8 cellular contexts compared by ENCODE assay signal in the genomic region with DNA sequence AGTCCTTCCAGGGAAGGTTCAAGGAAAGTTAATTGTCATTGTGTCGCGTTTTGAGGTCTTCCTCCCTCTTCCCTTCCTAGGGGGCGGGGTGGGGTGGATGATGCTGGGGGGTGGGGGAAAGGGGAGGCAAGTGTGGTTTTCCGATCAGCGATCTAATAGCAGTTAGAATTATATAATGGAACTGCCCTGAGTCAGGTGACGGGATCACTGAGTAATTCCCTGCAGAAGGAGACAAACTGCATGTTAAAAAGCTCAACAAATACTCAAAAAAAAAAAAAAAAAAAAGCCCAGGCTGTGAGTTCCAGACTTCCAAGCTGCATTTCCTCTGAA.
DNase-seq lines count a peak whose midpoint lies in the region; ATAC-seq and TF ChIP-seq lines count a peak whose summit lies in the region.

No MANE protein-coding gene starts in this region.

- H3K36me3 ChIP-seq in BLaER1 treated with 17β-estradiol and CSF1 and Interleukin-3, amounts not matched to agents 10 nM and 100 nM: no peaks in the 10 kb centered on the region
- H3K36me3 ChIP-seq in OCI-LY3 (replicated peaks; ENCODE audit: low read depth, low read length) (no peaks in the 10 kb centered on the region), osteoblast (ENCODE audit: insufficient read depth, low read length) (no peaks in the 10 kb centered on the region), Caco-2 (ENCODE audit: control insufficient read depth, insufficient read depth, low read length) (no peaks in the 10 kb centered on the region)

- peak overlapping the region in 5 of 11 experiments; percentile 26 to 55 (median 45); a peak in 6 of 22 replicates for H3K27ac ChIP-seq in BLaER1 treated with 17β-estradiol and CSF1 and Interleukin-3, amounts not matched to agents 10 nM and 100 nM
- H3K27ac ChIP-seq in OCI-LY3 (ENCODE audit: low read length): no peak overlapping the region
- no peak overlapping the region for H3K27ac ChIP-seq in osteoblast (ENCODE audit: low read depth, low read length)

- H3K36me3 Mint-ChIP-seq in effector memory CD8-positive, alpha-beta T cell (ENCODE audit: insufficient read depth): no peaks in the 10 kb centered on the region
- no peaks in the 10 kb centered on the region for H3K36me3 Mint-ChIP-seq in Caco-2 (ENCODE audit: insufficient read depth, unreplicated experiment)

- peaks cover 9 to 24% (median 21%) of the 10 kb centered on the region in 10 experiments for H3K4me1 ChIP-seq in BLaER1 treated with 17β-estradiol and CSF1 and Interleukin-3, amounts not matched to agents 10 nM and 100 nM
- peaks cover 5% of the 10 kb centered on the region for H3K4me1 ChIP-seq in OCI-LY3 (ENCODE audit: low read length)
- peaks cover 4% of the 10 kb centered on the region for H3K4me1 ChIP-seq in osteoblast (ENCODE audit: insufficient read depth, low read length)
- H3K4me1 ChIP-seq in Caco-2: no peaks in the 10 kb centered on the region

- peak overlapping the region; percentile 85 to 87 for H3K4me3 Mint-ChIP-seq in effector memory CD8-positive, alpha-beta T cell
- H3K4me3 Mint-ChIP-seq in Caco-2 (ENCODE audit: unreplicated experiment): no peak overlapping the region

- ATAC-seq in effector memory CD8-positive, alpha-beta T cell (replicated peaks): no peak
- ATAC-seq in HG02763 (IDR thresholded peaks at IDR 0.05; ENCODE audit: unreplicated experiment): no peak

- intact Hi-C loops in Caco-2 (cut with micrococcal nuclease; ENCODE audit: unreplicated experiment): no loop called here

- TF ChIP-seq CTCF in OCI-LY3 (IDR thresholded peaks at IDR 0.05; ENCODE audit: low read depth, low read length) (no peak), osteoblast (IDR thresholded peaks at IDR 0.05; ENCODE audit: extremely low read depth, low read depth, low read length) (no peak), Caco-2 (IDR thresholded peaks at IDR 0.05; ENCODE audit: insufficient read depth in 1 of 2, low read depth in 1 of 2, low read length in 1 of 2, severe bottlenecking in 1 of 2, unreplicated experiment in 1 of 2) (no peak)

- peak overlapping the region; percentile 72 to 98 (median 93) for H3K4me2 ChIP-seq in BLaER1 treated with 17β-estradiol and CSF1 and Interleukin-3, amounts not matched to agents 10 nM and 100 nM
- H3K4me2 ChIP-seq in OCI-LY3 (ENCODE audit: low read length): peak overlapping the region; percentile 72
- peak overlapping the region; percentile 67 for H3K4me2 ChIP-seq in osteoblast (ENCODE audit: insufficient read depth, low read length)

- POLR2A ChIA-PET in Caco-2 (lab: Charles Lee): no interaction called here

- no TSS peak for BruUV-seq in Caco-2 (replicated peaks; lab: Mats Ljungman, UMichigan)

- H3K4me3 ChIP-seq in BLaER1 treated with 17β-estradiol and CSF1 and Interleukin-3, amounts not matched to agents 10 nM and 100 nM: peak overlapping the region; percentile 51 to 73 (median 62)
- H3K4me3 ChIP-seq in OCI-LY3 (ENCODE audit: low read length): peak overlapping the region; percentile 81
- H3K4me3 ChIP-seq in osteoblast (ENCODE audit: insufficient read depth, low read length): peak overlapping the region; percentile 64
- H3K4me3 ChIP-seq in Caco-2 (ENCODE audit: low read depth, low read length): no peak overlapping the region

- H2AFZ ChIP-seq in OCI-LY3 (ENCODE audit: low read depth, low read length): peak overlapping the region; percentile 62; the same call in 1 of the 2 replicates
- peak overlapping the region; percentile 68 for H2AFZ ChIP-seq in osteoblast (ENCODE audit: low read length)

- peaks cover 20 to 24% of the 10 kb centered on the region in 2 donors for H3K4me1 Mint-ChIP-seq in effector memory CD8-positive, alpha-beta T cell (ENCODE audit: low read depth in 2 of 2)
- no peaks in the 10 kb centered on the region for H3K4me1 Mint-ChIP-seq in Caco-2 (ENCODE audit: low read depth, unreplicated experiment)

- no peak for DNase-seq in effector memory CD8-positive, alpha-beta T cell
- DNase-seq in osteoblast (ENCODE audit: insufficient read length, low spot score, missing footprints) (no peak), midbrain (lab: John Stamatoyannopoulos, UW) (no peak), Caco-2 (no peak), NCI-H1436 (lab: John Stamatoyannopoulos, UW) (no peak)

- peak overlapping the region; percentile 23 to 84 for H3K27ac Mint-ChIP-seq in effector memory CD8-positive, alpha-beta T cell
- H3K27ac Mint-ChIP-seq in Caco-2 (ENCODE audit: unreplicated experiment): no peak overlapping the region

- H3K9me3 Mint-ChIP-seq in effector memory CD8-positive, alpha-beta T cell: no peaks in the 10 kb centered on the region
- H3K9me3 Mint-ChIP-seq in Caco-2 (ENCODE audit: unreplicated experiment): no peaks in the 10 kb centered on the region

- CTCF ChIA-PET in Caco-2 (lab: Charles Lee): no interaction called here

- peaks cover 48 to 59% of the 10 kb centered on the region in 2 donors for H3K27me3 Mint-ChIP-seq in effector memory CD8-positive, alpha-beta T cell
- H3K27me3 Mint-ChIP-seq in Caco-2 (ENCODE audit: insufficient read depth, unreplicated experiment): peaks cover 45% of the 10 kb centered on the region

- no peaks in the 10 kb centered on the region for H3K9me3 ChIP-seq in BLaER1 treated with 17β-estradiol and CSF1 and Interleukin-3, amounts not matched to agents 10 nM and 100 nM (replicated peaks in 1 of 11)
- H3K9me3 ChIP-seq in OCI-LY3 (ENCODE audit: insufficient read depth, low read length): no peaks in the 10 kb centered on the region
- no peaks in the 10 kb centered on the region for H3K9me3 ChIP-seq in osteoblast (ENCODE audit: low read depth, low read length)
- H3K9me3 ChIP-seq in Caco-2: no peaks in the 10 kb centered on the region

- H3K9ac ChIP-seq in BLaER1 treated with 17β-estradiol and CSF1 and Interleukin-3, amounts not matched to agents 10 nM and 100 nM: peak overlapping the region; percentile 54 to 74 (median 70)
- H3K9ac ChIP-seq in OCI-LY3 (ENCODE audit: low read length): peak overlapping the region; percentile 53

- H3K79me2 ChIP-seq in OCI-LY3 (ENCODE audit: low read length) (no peaks in the 10 kb centered on the region), osteoblast (ENCODE audit: insufficient read depth, low read length) (no peaks in the 10 kb centered on the region)

- no peaks in the 10 kb centered on the region for H4K20me1 ChIP-seq in BLaER1 treated with 17β-estradiol and CSF1 and Interleukin-3, amounts not matched to agents 10 nM and 100 nM
- H4K20me1 ChIP-seq in OCI-LY3 (ENCODE audit: insufficient read depth, low read length) (no peaks in the 10 kb centered on the region), osteoblast (ENCODE audit: insufficient read depth, low read length) (no peaks in the 10 kb centered on the region)

- H3K27me3 ChIP-seq in BLaER1 treated with 17β-estradiol and CSF1 and Interleukin-3, amounts not matched to agents 10 nM and 100 nM: peaks cover 26 to 63% (median 32%) of the 10 kb centered on the region in 11 experiments
- H3K27me3 ChIP-seq in OCI-LY3 (ENCODE audit: low read depth, low read length) (peaks cover 14% of the 10 kb centered on the region), osteoblast (ENCODE audit: insufficient read depth, low read length) (no peaks in the 10 kb centered on the region), Caco-2 (replicated peaks; ENCODE audit: control insufficient read depth, insufficient read depth, low read length) (no peaks in the 10 kb centered on the region)
